In genomic region chr19:40253611-40254092, GRCh38 we compare ENCODE assay signal across 34 cellular contexts. TPM values are rescaled to one million over a fixed set of nuclear protein-coding genes. Genes with fewer than 3 reads are reported as not detected.
DNase-seq lines count a peak whose midpoint lies in the region; ATAC-seq, FAIRE-seq and TF ChIP-seq lines count a peak whose summit lies in the region.
"Had no signal": no experiment of that assay in that cellular context is flagged by ENCODE, and none has a peak within 500 bp of the region (broad histone marks: within the 10 kb centered on the region; RNA-seq: fewer than 3 reads in every experiment).

No MANE protein-coding gene starts in this region.

- H3K9me3 Mint-ChIP-seq in effector memory CD8-positive, alpha-beta T cell = no peaks in the 10 kb centered on the region
- H3K9me3 Mint-ChIP-seq: activated T-cell treated with anti-CD3 and anti-CD28 coated beads, Interleukin-2, amount 50 U/mL, for 72 hours; CD8-positive, alpha-beta T cell; neural crest cell; T-helper 2 cell treated with Interferon-gamma antibody and Interleukin-4, amounts not matched to agents 5 μg/mL and 100 μg/mL, for 36 hours had no signal

- no peaks in the 10 kb centered on the region for H3K27me3 Mint-ChIP-seq in effector memory CD8-positive, alpha-beta T cell

- no peak overlapping the region for H3K27ac ChIP-seq in small intestine (ENCODE audit: low read depth in 1 of 2, low read length in 1 of 2)
- H3K27ac ChIP-seq: brain microvascular endothelial cell, KMS-11, sigmoid colon, thoracic aorta, vagina, WERI-Rb-1 had no signal

- no peak overlapping the region for H3K4me3 ChIP-seq in LNCaP clone FGC (ENCODE audit: low read depth, low read length)
- H3K4me3 ChIP-seq in small intestine (ENCODE audit: low read depth in 1 of 2, low read length in 2 of 2) = no peak overlapping the region
- H3K4me3 ChIP-seq: lung, mucosa of descending colon, sigmoid colon, thoracic aorta, vagina had no signal

- TF ChIP-seq CTCF in LNCaP clone FGC (IDR thresholded peaks at IDR 0.05; ENCODE audit: control insufficient read depth, extremely low read depth, insufficient read depth) = no peak

- DNase-seq in NCI-H526 (lab: John Stamatoyannopoulos, UW) (peak; percentile 38 to 40), NCI-H526 treated with DMSO at 0.1 percent for 48 hours (lab: John Stamatoyannopoulos, UW) (no peak), LNCaP clone FGC (ENCODE audit: low read depth) (peak; percentile 97), small intestine (peak; percentile 31), left colon (no peak)
- no peak for DNase-seq in effector memory CD8-positive, alpha-beta T cell
- DNase-seq: activated CD4-positive, alpha-beta T cell treated with anti-CD3 and anti-CD28 coated beads, Interleukin-2, amount 50 U/mL, for 4 hours; activated naive CD4-positive, alpha-beta T cell; activated T-cell treated with anti-CD3 and anti-CD28 coated beads, Interleukin-2, amount 50 U/mL, for 72 hours; brain microvascular endothelial cell; CD8-positive, alpha-beta T cell; GF-D8; head of caudate nucleus; mucosa of descending colon; NCI-H1436 treated with DMSO at 0.1 percent for 48 hours; NCI-H2171 treated with DMSO at 0.1 percent for 48 hours; NCI-H510A treated with DMSO at 0.1 percent for 48 hours; SHP77; sigmoid colon; stimulated activated CD4-positive, alpha-beta T cell treated with anti-CD3 and anti-CD28 coated beads, Interleukin-15, amount 100 ng/mL, for 24 hours; stimulated activated naive CD4-positive, alpha-beta T cell; WERI-Rb-1 had no signal

- H3K36me3 Mint-ChIP-seq in effector memory CD8-positive, alpha-beta T cell (ENCODE audit: insufficient read depth) = peaks cover 61% of the 10 kb centered on the region

- no peak overlapping the region for H3K4me3 Mint-ChIP-seq in effector memory CD8-positive, alpha-beta T cell
- H3K4me3 Mint-ChIP-seq: activated T-cell treated with anti-CD3 and anti-CD28 coated beads, Interleukin-2, amount 50 U/mL, for 72 hours; CD8-positive, alpha-beta T cell; neural crest cell; T-helper 2 cell treated with Interferon-gamma antibody and Interleukin-4, amounts not matched to agents 5 μg/mL and 100 μg/mL, for 36 hours had no signal

- no peaks in the 10 kb centered on the region for H3K27me3 ChIP-seq in small intestine (ENCODE audit: control insufficient read depth in 2 of 2, insufficient read depth in 2 of 2, low read length in 2 of 2)
- H3K27me3 ChIP-seq: brain microvascular endothelial cell, sigmoid colon, vagina had no signal

- H3K27ac Mint-ChIP-seq in effector memory CD8-positive, alpha-beta T cell = peak overlapping the region; percentile 27 to 75
- H3K27ac Mint-ChIP-seq: activated T-cell treated with anti-CD3 and anti-CD28 coated beads, Interleukin-2, amount 50 U/mL, for 72 hours; CD8-positive, alpha-beta T cell; T-helper 2 cell treated with Interferon-gamma antibody and Interleukin-4, amounts not matched to agents 5 μg/mL and 100 μg/mL, for 36 hours had no signal

- intact Hi-C loops in left colon (cut with DNase I, micrococcal nuclease) = no loop called here

- H3K36me3 ChIP-seq in small intestine (ENCODE audit: control insufficient read depth in 2 of 2, insufficient read depth in 2 of 2, low read length in 2 of 2) = peaks cover 9 to 18% of the 10 kb centered on the region in 2 donors

- ATAC-seq in effector memory CD8-positive, alpha-beta T cell (replicated peaks) = no peak
- no peak for ATAC-seq in HG03135 (IDR thresholded peaks at IDR 0.05; ENCODE audit: unreplicated experiment)
- ATAC-seq in GM18909 (IDR thresholded peaks at IDR 0.05; ENCODE audit: poor library complexity, unreplicated experiment) = no peak
- ATAC-seq in left colon = no peak
- ATAC-seq: activated T-cell treated with anti-CD3 and anti-CD28 coated beads, Interleukin-2, amount 50 U/mL, for 72 hours; CD8-positive, alpha-beta T cell; mucosa of descending colon; Panc1 had no signal

- peaks cover 21 to 31% of the 10 kb centered on the region in 2 donors for H3K4me1 Mint-ChIP-seq in effector memory CD8-positive, alpha-beta T cell (ENCODE audit: low read depth in 2 of 2)

- no peak for FAIRE-seq in small intestine (lab: Jason Lieb, UNC)
- FAIRE-seq: GM18507 had no signal

- H3K9me3 ChIP-seq in small intestine (ENCODE audit: control insufficient read depth, low read depth) = no peaks in the 10 kb centered on the region
- H3K9me3 ChIP-seq: mucosa of descending colon, sigmoid colon, thoracic aorta, vagina had no signal

- 18 to 47% (median 33%) methylated on average over 8 of the region's 8 CpGs for WGBS in small intestine, 3 donors

- peaks cover 0 to 7% of the 10 kb centered on the region in 2 donors for H3K4me1 ChIP-seq in small intestine (ENCODE audit: control insufficient read depth in 2 of 2, insufficient read depth in 1 of 2, low read depth in 1 of 2, low read length in 1 of 2)

RNA-seq across cellular contexts. Expression of gene CCNP, which starts 27.2 kb away (rescaled TPM):
- polyA plus RNA-seq in small intestine = 1 to 10 TPM in 1 of 3 donors, under 1 TPM in 1, not detected in 1; 0.82 to 1.1 TPM
- total RNA-seq in left colon = under 1 TPM in 1 of 2 donors, not detected in 1; 0.24 TPM
- total RNA-seq: A172, sigmoid colon, vagina had no signal

RNA-seq across cellular contexts. Expression of gene AKT2, which starts 31.5 kb away (rescaled TPM):
- polyA plus RNA-seq in small intestine = 10 to 100 TPM; 19.2 to 72.2 (median 24.9) TPM
- total RNA-seq in left colon = 10 to 100 TPM; 91.7 to 97.3 TPM

RNA-seq across cellular contexts. Expression of gene TTC9B, which starts 35.5 kb away (rescaled TPM):
- 1 to 10 TPM in 1 of 3 donors, not detected in 2; 2.6 TPM for polyA plus RNA-seq in small intestine
- under 1 TPM; 0.37 to 0.45 TPM for total RNA-seq in left colon
- total RNA-seq: A172; activated T-cell treated with anti-CD3 and anti-CD28 coated beads, Interleukin-2, amount 50 U/mL, for 72 hours; CD8-positive, alpha-beta T cell; epithelial cell of proximal tubule; lung; thoracic aorta; vagina had no signal
- polyA plus RNA-seq: lung had no signal

Comparison
In these comparisons a context has a peak if more than half of its experiments do, and no peak if none do; other contexts are left out.
1. DNase-seq: peak in NCI-H526 (2 of 2), LNCaP clone FGC (single experiment) and small intestine (single experiment); none in NCI-H526 treated with DMSO at 0.1 percent for 48 hours (single experiment), effector memory CD8-positive, alpha-beta T cell (0 of 3) and left colon (0 of 2).